ENCODE assay signal across 21 cellular contexts in the genomic region with DNA sequence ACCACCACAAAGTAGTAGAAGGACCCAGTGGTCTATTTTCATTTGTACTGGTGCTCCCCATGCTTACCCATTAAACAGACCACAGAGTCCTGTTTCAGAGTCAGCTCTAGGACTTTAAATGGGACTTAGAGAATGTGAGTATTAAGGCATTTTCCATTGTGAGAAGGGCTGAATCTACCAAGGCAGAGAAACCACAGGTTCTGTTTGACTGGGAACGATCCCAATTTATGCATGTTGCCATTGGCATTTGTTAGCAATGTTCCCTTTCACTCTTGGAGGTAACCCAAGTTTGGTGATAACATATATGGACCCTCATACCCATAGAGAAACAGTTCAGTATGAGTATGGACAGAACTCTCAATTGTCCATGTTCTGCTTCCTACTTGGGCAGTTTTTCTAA.
"Had no signal": no experiment of that assay in that cellular context is flagged by ENCODE, and none has a peak within 500 bp of the region (broad histone marks: within the 10 kb centered on the region; RNA-seq: fewer than 3 reads in every experiment).

No MANE protein-coding gene starts in this region.

- H3K4me1 ChIP-seq: gastrocnemius medialis, heart right ventricle, upper lobe of left lung had no signal

- H3K4me3 Mint-ChIP-seq: activated naive CD4-positive, alpha-beta T cell treated with anti-CD3 and anti-CD28 coated beads for 36 hours; activated T-cell treated with anti-CD3 and anti-CD28 coated beads, Interleukin-2, amount 50 U/mL, for 4 hours; endodermal cell; memory B cell; stimulated activated memory B cell treated with anti-CD40 and anti-IgM and Interleukin-4, amounts not matched to agents 10 μg/mL and 1 μg/mL and 100 μg/mL, for 72 hours; T-helper 17 cell had no signal

- H3K36me3 ChIP-seq: gastrocnemius medialis, heart right ventricle, spleen, thoracic aorta, upper lobe of left lung had no signal

- H3K9me3 Mint-ChIP-seq: endodermal cell; memory B cell; stimulated activated memory B cell treated with anti-CD40 and anti-IgM and Interleukin-4, amounts not matched to agents 10 μg/mL and 1 μg/mL and 100 μg/mL, for 72 hours had no signal

- H3K27me3 Mint-ChIP-seq: memory B cell; stimulated activated memory B cell treated with anti-CD40 and anti-IgM and Interleukin-4, amounts not matched to agents 10 μg/mL and 1 μg/mL and 100 μg/mL, for 72 hours; T-helper 17 cell had no signal

- H3K4me3 ChIP-seq: dorsolateral prefrontal cortex, gastrocnemius medialis, heart right ventricle, spleen, thoracic aorta, upper lobe of left lung had no signal

- H3K27ac ChIP-seq: dorsolateral prefrontal cortex, epithelial cell of prostate, gastrocnemius medialis, heart right ventricle, spleen, thoracic aorta, upper lobe of left lung, VCaP had no signal

- H3K27me3 ChIP-seq: dorsolateral prefrontal cortex, gastrocnemius medialis, heart right ventricle, spleen, upper lobe of left lung had no signal

- ATAC-seq: activated T-cell treated with anti-CD3 and anti-CD28 coated beads, Interleukin-2, amount 50 U/mL, for 4 hours; gastrocnemius medialis; heart right ventricle; left ventricle myocardium superior; sciatic nerve; stimulated activated memory B cell treated with anti-CD40 and anti-IgM and Interleukin-4, amounts not matched to agents 10 μg/mL and 1 μg/mL and 100 μg/mL, for 72 hours; T-helper 17 cell had no signal

- H3K4me1 Mint-ChIP-seq: endodermal cell had no signal

- DNase-seq: activated CD4-positive, alpha-beta T cell treated with anti-CD3 and anti-CD28 coated beads, Interleukin-2, amount 50 U/mL, for 1 hour; activated CD4-positive, CD25-positive, alpha-beta regulatory T cell treated with anti-CD3 and anti-CD28 coated beads, Interleukin-2, amount 50 U/mL, for 72 hours; activated CD8-positive, alpha-beta memory T cell treated with anti-CD3 and anti-CD28 coated beads, Interleukin-2, amount 50 U/mL, for 4 hours; activated naive CD4-positive, alpha-beta T cell treated with anti-CD3 and anti-CD28 coated beads for 36 hours; activated T-cell treated with anti-CD3 and anti-CD28 coated beads, Interleukin-2, amount 50 U/mL, for 4 hours; anterior cingulate cortex; dorsolateral prefrontal cortex; endodermal cell; gastrocnemius medialis; heart right ventricle; left ventricle myocardium superior; spleen; stimulated activated CD4-positive, alpha-beta T cell treated with anti-CD3 and anti-CD28 coated beads, Interleukin-4, amount 100 ng/mL, for 4 hours; T-helper 17 cell; upper lobe of left lung had no signal

- H3K9me3 ChIP-seq: gastrocnemius medialis, heart right ventricle, spleen, thoracic aorta, upper lobe of left lung had no signal

- H3K27ac Mint-ChIP-seq: activated naive CD4-positive, alpha-beta T cell treated with anti-CD3 and anti-CD28 coated beads for 36 hours; endodermal cell; memory B cell; stimulated activated memory B cell treated with anti-CD40 and anti-IgM and Interleukin-4, amounts not matched to agents 10 μg/mL and 1 μg/mL and 100 μg/mL, for 72 hours; T-helper 17 cell had no signal
